Comparison of ENCODE assay signal across 8 cellular contexts in the genomic region with DNA sequence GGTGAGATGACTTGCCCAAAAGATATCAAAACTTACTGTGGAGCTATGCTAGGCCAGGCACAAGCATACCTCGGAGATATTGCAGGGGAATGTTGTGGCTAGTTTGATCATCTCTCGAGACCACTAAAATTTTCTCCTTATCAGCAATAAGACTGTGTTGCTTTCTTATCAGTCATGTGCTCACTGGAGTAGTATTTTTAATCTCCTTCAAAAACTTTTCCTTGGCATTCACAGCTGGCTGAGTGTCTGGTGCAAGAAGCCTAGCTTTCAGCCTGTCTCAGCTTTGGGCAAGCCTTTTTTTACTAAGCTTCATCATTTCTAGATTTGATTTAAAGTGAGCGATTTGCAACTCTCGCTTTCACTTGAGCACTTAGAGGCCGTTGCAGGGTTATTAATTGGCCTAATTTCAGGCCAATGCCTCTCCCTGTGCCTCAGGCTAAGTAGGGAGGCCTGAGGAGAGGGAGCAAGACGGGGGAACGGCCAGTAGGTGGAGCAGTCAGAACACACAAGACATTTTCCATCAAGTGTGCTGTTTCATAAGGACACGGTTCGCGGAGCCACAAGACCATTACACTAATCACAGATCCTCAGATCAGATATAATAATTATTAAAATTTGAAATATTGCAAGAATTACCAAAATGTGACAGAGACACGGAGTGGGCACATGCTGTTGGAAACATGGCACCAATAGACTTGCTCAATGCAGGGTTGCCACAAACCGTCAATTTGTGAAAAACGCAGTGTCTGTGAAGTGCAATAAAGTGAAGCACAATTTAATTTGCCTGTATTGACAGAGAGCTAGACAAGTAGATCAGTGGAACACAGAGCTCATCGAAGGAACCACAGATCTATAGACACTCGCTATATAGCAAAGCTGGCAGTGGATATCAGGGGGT.
DNase-seq lines count a peak whose midpoint lies in the region; ATAC-seq, FAIRE-seq and TF ChIP-seq lines count a peak whose summit lies in the region.

No MANE protein-coding gene starts in this region.

- no peaks in the 10 kb centered on the region for H3K9me3 Mint-ChIP-seq in WTC11

- TF ChIP-seq CTCF in WTC11 (IDR thresholded peaks at IDR 0.05) = peak; percentile 40; the same call in 1 of the 2 replicates

- POLR2A ChIA-PET in WTC11 (lab: Charles Lee) = no interaction called here

- peaks cover 10% of the 10 kb centered on the region for H3K27me3 Mint-ChIP-seq in WTC11 (ENCODE audit: low read depth)

- no peak overlapping the region for H3K4me3 Mint-ChIP-seq in WTC11

- H3K4me1 Mint-ChIP-seq in WTC11 = no peaks in the 10 kb centered on the region; the same call in 1 of the 2 replicates

- H3K36me3 Mint-ChIP-seq in WTC11 = no peaks in the 10 kb centered on the region

- no peak overlapping the region for H3K27ac Mint-ChIP-seq in WTC11

- no peak for TF ChIP-seq POLR2A in GM12892 (IDR thresholded peaks at IDR 0.05; ENCODE audit: low read depth, low read length)

- peak; percentile 91 for FAIRE-seq in GM12892 (lab: Jason Lieb, UNC)

- DNase-seq in GM12892 (ENCODE audit: insufficient read length) (no peak), NCI-H2227 (lab: John Stamatoyannopoulos, UW; ENCODE audit: unreplicated experiment) (peak; percentile 61), WTC11 (ENCODE audit: low spot score) (peak; percentile 81), kidney glomerular epithelial cell (lab: John Stamatoyannopoulos, UW) (peak; percentile 53)
- DNase-seq in central memory CD4-positive, alpha-beta T cell = peak; percentile 34
- DNase-seq in stimulated activated CD4-positive, alpha-beta T cell treated with anti-CD3 and anti-CD28 coated beads, Interleukin-2, amount 100 ng/mL, for 24 hours = peak; percentile 71 to 74

- peak; percentile 77 for ATAC-seq in HG02973 (IDR thresholded peaks at IDR 0.05; ENCODE audit: unreplicated experiment)
- peak; percentile 92 for ATAC-seq in WTC11
- ATAC-seq in HG03025 (IDR thresholded peaks at IDR 0.05; ENCODE audit: low FRiP score, unreplicated experiment) = no peak

- CTCF ChIA-PET in WTC11 (lab: Charles Lee) = interaction anchor here (0.6 to 3.9 kb wide), 7 partner anchors 13 to 425 kb away, joined by 3 to 45 read pairs (median 3); no protein-coding TSS in a partner anchor

TF ChIP-seq in WTC11, 78 proteins besides CTCF, POLR2A, EP300 and RAD21:
- TF ChIP-seq, protein P1, sequence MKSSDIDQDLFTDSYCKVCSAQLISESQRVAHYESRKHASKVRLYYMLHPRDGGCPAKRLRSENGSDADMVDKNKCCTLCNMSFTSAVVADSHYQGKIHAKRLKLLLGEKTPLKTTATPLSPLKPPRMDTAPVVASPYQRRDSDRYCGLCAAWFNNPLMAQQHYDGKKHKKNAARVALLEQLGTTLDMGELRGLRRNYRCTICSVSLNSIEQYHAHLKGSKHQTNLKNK (CRISPR knock-in tag; IDR thresholded peaks at IDR 0.05) = no peak
- TF ChIP-seq TEAD4 (CRISPR knock-in tag; IDR thresholded peaks at IDR 0.05) = no peak
TF ChIP-seq in WTC11: peak in this region for 0.
